Comparison of ENCODE assay signal across 21 cellular contexts in the genomic region with DNA sequence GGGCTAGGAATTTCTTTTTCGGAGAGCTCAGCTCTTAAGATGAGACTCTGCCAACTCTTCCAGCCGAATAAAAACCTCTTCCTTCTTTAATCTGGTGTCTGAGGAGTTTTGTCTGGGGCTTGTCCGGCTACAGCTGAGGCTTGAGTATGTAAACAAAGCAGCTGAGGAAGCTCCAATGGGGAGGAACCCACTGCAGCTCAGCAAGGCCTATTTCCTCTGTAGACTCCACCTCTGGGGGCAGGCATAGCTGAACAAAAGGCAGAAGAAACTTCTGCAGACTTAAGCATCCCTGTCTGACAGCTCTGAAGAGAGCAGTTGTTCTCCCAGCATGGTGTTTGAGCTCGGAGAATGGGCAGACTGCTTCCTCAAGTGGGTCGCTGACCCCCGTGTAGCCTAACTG.
"Had no signal": no experiment of that assay in that cellular context is flagged by ENCODE, and none has a peak within 500 bp of the region (broad histone marks: within the 10 kb centered on the region; RNA-seq: fewer than 3 reads in every experiment).

No MANE protein-coding gene starts in this region.

- DNase-seq: activated CD4-positive, alpha-beta T cell treated with anti-CD3 and anti-CD28 coated beads for 36 hours; activated CD4-positive, alpha-beta T cell treated with anti-CD3 and anti-CD28 coated beads, Interleukin-2, amount 50 U/mL, for 48 hours; activated gamma-delta T cell treated with Interleukin-2 at 50 U/mL for 16 hours; activated T-cell treated with anti-CD3 and anti-CD28 coated beads for 4 hours; adrenal gland; effector CD8-positive, alpha-beta T cell; foreskin melanocyte; glutamatergic neuron; hypothalamus; psoas muscle; right cardiac atrium; T-helper 2 cell; uterus had no signal

- H3K4me1 Mint-ChIP-seq: activated CD4-positive, alpha-beta T cell treated with anti-CD3 and anti-CD28 coated beads for 36 hours had no signal

- H3K4me3 ChIP-seq: adrenal gland, esophagus muscularis mucosa, psoas muscle, skin epidermis, tibial nerve, uterus had no signal

- H3K4me1 ChIP-seq: adrenal gland, esophagus muscularis mucosa, psoas muscle, tibial nerve, uterus had no signal

- H3K27me3 Mint-ChIP-seq: activated CD4-positive, alpha-beta T cell treated with anti-CD3 and anti-CD28 coated beads for 36 hours; dendritic cell treated with granulocyte-macrophage colony-stimulating factor and Interleukin-4, amounts not matched to agents 40 ng/mL and 50 ng/mL, for 4 days; stimulated activated naive CD8-positive, alpha-beta T cell treated with anti-CD3 and anti-CD28 coated beads, Interleukin-15, Interleukin-2, amounts not matched to agents 100 ng/mL and 50 ng/mL, for 24 hours had no signal

- H3K36me3 ChIP-seq: adrenal gland, esophagus muscularis mucosa, tibial nerve, uterus had no signal

- ATAC-seq: activated CD4-positive, alpha-beta T cell treated with anti-CD3 and anti-CD28 coated beads for 36 hours; activated naive CD4-positive, alpha-beta T cell treated with anti-CD3 and anti-CD28 coated beads, Interleukin-2, amount 50 U/mL, for 72 hours; left lobe of liver; psoas muscle; right cardiac atrium had no signal

- H3K9me3 ChIP-seq: adrenal gland, psoas muscle, uterus had no signal

- H3K4me3 Mint-ChIP-seq: activated CD4-positive, alpha-beta T cell treated with anti-CD3 and anti-CD28 coated beads for 36 hours; activated T-helper 1 cell treated with anti-CD3 and anti-CD28 coated beads, Interleukin-12 subunit alpha, Interleukin-12 subunit beta, Interleukin-2, Interleukin-4 antibody, amounts not matched to agents 30 ng/mL and 10 ng/mL and 1 ng/mL, durations not matched to agents 14 hours and 24 hours and 36 hours; dendritic cell treated with granulocyte-macrophage colony-stimulating factor and Interleukin-4, amounts not matched to agents 40 ng/mL and 50 ng/mL, for 4 days; stimulated activated naive CD8-positive, alpha-beta T cell treated with anti-CD3 and anti-CD28 coated beads, Interleukin-15, Interleukin-2, amounts not matched to agents 100 ng/mL and 50 ng/mL, for 24 hours had no signal

- H3K27me3 ChIP-seq: adrenal gland, esophagus muscularis mucosa, tibial nerve, uterus had no signal

- H3K27ac Mint-ChIP-seq: activated CD4-positive, alpha-beta T cell treated with anti-CD3 and anti-CD28 coated beads for 36 hours; activated naive CD4-positive, alpha-beta T cell treated with anti-CD3 and anti-CD28 coated beads, Interleukin-2, amount 50 U/mL, for 72 hours; activated T-helper 1 cell treated with anti-CD3 and anti-CD28 coated beads, Interleukin-12 subunit alpha, Interleukin-12 subunit beta, Interleukin-2, Interleukin-4 antibody, amounts not matched to agents 30 ng/mL and 10 ng/mL and 1 ng/mL, durations not matched to agents 14 hours and 24 hours and 36 hours; dendritic cell treated with granulocyte-macrophage colony-stimulating factor and Interleukin-4, amounts not matched to agents 40 ng/mL and 50 ng/mL, for 4 days; stimulated activated naive CD8-positive, alpha-beta T cell treated with anti-CD3 and anti-CD28 coated beads, Interleukin-15, Interleukin-2, amounts not matched to agents 100 ng/mL and 50 ng/mL, for 24 hours had no signal

- H3K27ac ChIP-seq: adrenal gland, esophagus muscularis mucosa, psoas muscle, skin epidermis, tibial nerve, uterus had no signal
